In genomic region chr3:34073961-34074360, GRCh38 we compare ENCODE assay signal across 16 cellular contexts.
DNase-seq lines count a peak whose midpoint lies in the region; ATAC-seq lines count a peak whose summit lies in the region.
"Had no signal": no experiment of that assay in that cellular context is flagged by ENCODE, and none has a peak within 500 bp of the region (broad histone marks: within the 10 kb centered on the region; RNA-seq: fewer than 3 reads in every experiment).

No MANE protein-coding gene starts in this region.

- ATAC-seq in GM18498 (IDR thresholded peaks at IDR 0.05; ENCODE audit: unreplicated experiment) (peak; percentile 46), GM21390 (IDR thresholded peaks at IDR 0.05; ENCODE audit: unreplicated experiment) (peak; percentile 42), HG03064 (IDR thresholded peaks at IDR 0.05; ENCODE audit: low read depth, unreplicated experiment) (peak; percentile 34), HG03025 (IDR thresholded peaks at IDR 0.05; ENCODE audit: low FRiP score, unreplicated experiment) (no peak), GM18867 (IDR thresholded peaks at IDR 0.05; ENCODE audit: unreplicated experiment) (no peak)
- ATAC-seq: foreskin keratinocyte, Panc1 had no signal

- DNase-seq in RPMI8226 = peak; percentile 11
- DNase-seq in stimulated activated CD4-positive, alpha-beta T cell treated with anti-CD3 and anti-CD28 coated beads, Interleukin-4, amount 100 ng/mL, for 1 hour = no peak
- DNase-seq in NCI-H510A (lab: John Stamatoyannopoulos, UW) = no peak
- DNase-seq: activated CD4-positive, alpha-beta T cell treated with anti-CD3 and anti-CD28 coated beads, Interleukin-2, amount 10 ng/mL, durations not matched to agents 7 days and 5 days; activated naive CD4-positive, alpha-beta T cell treated with anti-CD3 and anti-CD28 coated beads, Interleukin-2, amount 10 ng/mL, durations not matched to agents 7 days and 5 days; foreskin keratinocyte; GOT3; NCI-H1436 treated with DMSO at 0.1 percent for 48 hours; NCI-H510A treated with DMSO at 0.1 percent for 48 hours; SK-N-SH had no signal

Comparison
In these comparisons a context has a peak if more than half of its experiments do, and no peak if none do; other contexts are left out.
1. ATAC-seq: peak in GM18498 (single experiment), GM21390 (single experiment) and HG03064 (single experiment); none in HG03025 (single experiment) and GM18867 (single experiment).